21 cellular contexts compared by ENCODE assay signal in the genomic region with DNA sequence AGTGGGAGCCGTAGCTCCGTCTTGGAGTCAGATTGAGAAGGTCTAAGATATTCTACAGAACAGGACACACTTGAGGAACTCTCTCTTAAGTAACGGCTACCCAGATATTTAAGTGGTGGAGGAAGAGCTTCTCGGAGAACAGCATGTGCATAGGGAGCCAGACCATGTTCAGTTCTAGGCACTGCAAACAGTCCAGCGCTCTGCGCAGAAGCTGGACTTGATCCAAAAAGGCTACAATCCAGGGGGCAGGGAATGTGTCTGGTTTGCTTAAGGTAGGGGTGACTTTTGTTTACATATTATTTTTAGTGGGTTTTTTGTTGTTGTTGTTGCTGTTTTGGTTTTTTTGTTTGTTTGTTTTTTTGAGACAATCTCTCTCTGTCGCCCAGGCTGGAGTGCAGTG. TPM values are rescaled to one million over a fixed set of nuclear protein-coding genes. Genes with fewer than 3 reads are reported as not detected.
"Had no signal": no experiment of that assay in that cellular context is flagged by ENCODE, and none has a peak within 500 bp of the region (broad histone marks: within the 10 kb centered on the region; RNA-seq: fewer than 3 reads in every experiment).

No MANE protein-coding gene starts in this region.

- FAIRE-seq: kidney had no signal

- ATAC-seq: foreskin keratinocyte; left cardiac atrium; left ventricle myocardium superior; mucosa of descending colon; naive thymus-derived CD8-positive, alpha-beta T cell; stimulated activated naive B cell treated with anti-CD40 and anti-IgM and Interleukin-4, amounts not matched to agents 10 μg/mL and 1 μg/mL and 100 μg/mL, for 72 hours had no signal

- H3K4me1 ChIP-seq: colonic mucosa, uterus had no signal

- H3K36me3 ChIP-seq: colonic mucosa, neutrophil, sigmoid colon, stomach, thoracic aorta, uterus had no signal

- DNase-seq: colonic mucosa; dermis blood vessel endothelial cell; erythroblast; kidney; left cardiac atrium; left ventricle myocardium superior; mucosa of descending colon; naive thymus-derived CD8-positive, alpha-beta T cell; sigmoid colon; stimulated activated CD4-positive, alpha-beta T cell treated with anti-CD3 and anti-CD28 coated beads, Interleukin-2, amount 100 ng/mL, for 24 hours; stimulated activated CD4-positive, alpha-beta T cell treated with anti-CD3 and anti-CD28 coated beads, Interleukin-4, amount 100 ng/mL, for 4 hours; stimulated activated naive B cell treated with anti-CD40 and anti-IgM and Interleukin-4, amounts not matched to agents 10 μg/mL and 1 μg/mL and 100 μg/mL, for 72 hours; stomach; substantia nigra; uterus had no signal

- H3K27me3 ChIP-seq: colonic mucosa, foreskin keratinocyte, neutrophil, sigmoid colon, stomach, uterus had no signal

- H3K9me3 ChIP-seq: colonic mucosa, mucosa of descending colon, neutrophil, sigmoid colon, stomach, thoracic aorta, uterus had no signal

- H3K27ac ChIP-seq: colonic mucosa, foreskin keratinocyte, neutrophil, sigmoid colon, skin epidermis, thoracic aorta, uterus had no signal

- H3K4me3 ChIP-seq: colonic mucosa, lung, mucosa of descending colon, sigmoid colon, skin epidermis, stomach, thoracic aorta, uterus had no signal

RNA-seq across cellular contexts. Expression of gene CCL28, which starts 16.8 kb away (rescaled TPM):
- polyA plus RNA-seq: neural cell had no signal
